Comparison of ENCODE assay signal across 2 cellular contexts in the genomic region with DNA sequence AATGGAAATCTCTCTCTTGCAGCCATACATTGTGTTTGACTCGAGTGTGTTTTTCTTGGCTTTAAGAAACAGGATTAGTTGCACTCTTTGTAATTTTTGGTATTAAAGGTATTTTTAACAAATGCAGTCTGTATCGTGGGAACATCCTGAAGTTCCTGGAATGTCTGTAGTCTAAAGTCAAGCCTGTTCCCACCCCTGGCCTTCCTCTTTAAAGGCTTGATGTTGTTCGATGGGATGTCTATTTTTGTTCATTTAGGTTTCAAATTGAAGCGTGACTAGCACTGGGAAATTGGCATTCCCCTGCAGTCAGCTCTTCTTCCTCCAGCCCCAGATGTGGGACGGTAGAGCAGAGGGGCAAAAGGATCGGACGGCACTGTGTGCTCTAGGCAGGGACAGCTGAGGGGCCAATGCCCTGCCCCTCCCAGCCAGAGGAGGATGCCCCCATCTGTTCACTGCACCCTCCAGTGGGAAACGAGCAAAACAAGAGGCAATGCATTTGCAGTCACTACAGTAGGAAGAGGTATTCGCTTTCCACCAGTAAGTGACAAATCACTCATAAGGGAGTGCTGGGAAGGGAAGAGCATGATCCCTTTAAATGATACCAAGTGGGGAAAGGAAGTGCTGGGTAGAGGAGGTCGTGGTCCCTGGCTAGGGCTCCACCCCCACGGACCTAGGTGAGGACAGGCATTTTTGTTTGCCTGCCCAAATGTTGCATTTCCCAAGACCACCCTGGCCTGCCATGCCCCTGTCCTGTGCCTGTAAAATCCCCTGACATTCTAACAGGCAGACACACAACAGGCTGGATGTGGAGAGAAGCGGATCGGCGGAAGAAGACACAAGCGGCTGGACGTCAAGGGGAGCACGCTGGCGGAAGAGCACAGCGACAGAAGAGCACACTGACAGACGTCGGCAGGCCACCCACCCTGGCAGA.
TF ChIP-seq lines count a peak whose summit lies in the region.

No MANE protein-coding gene starts in this region.

TF ChIP-seq in SK-N-SH treated with all-trans-retinoic acid at 6 μM for 48 hours, 23 proteins besides CTCF, POLR2A, EP300 and RAD21:
- TF ChIP-seq SNAI2 (CRISPR knock-in tag; IDR thresholded peaks at IDR 0.05) (no peak), ESRRG (CRISPR knock-in tag; IDR thresholded peaks at IDR 0.05) (no peak), ARNTL (CRISPR knock-in tag; IDR thresholded peaks at IDR 0.05; ENCODE audit: borderline replicate concordance, low read depth) (no peak), ISL1 (CRISPR knock-in tag; IDR thresholded peaks at IDR 0.05) (no peak), RARB (CRISPR knock-in tag; IDR thresholded peaks at IDR 0.05) (no peak), ZNF565 (CRISPR knock-in tag; conservative IDR thresholded peaks at IDR 0.05; ENCODE audit: low read depth) (no peak), PPARA (CRISPR knock-in tag; IDR thresholded peaks at IDR 0.05; ENCODE audit: borderline replicate concordance) (no peak), BACH2 (CRISPR knock-in tag; IDR thresholded peaks at IDR 0.05; ENCODE audit: borderline replicate concordance) (no peak), ZC3H10 (CRISPR knock-in tag; IDR thresholded peaks at IDR 0.05) (no peak), CSDC2 (CRISPR knock-in tag; IDR thresholded peaks at IDR 0.05) (no peak), TCF4 (CRISPR knock-in tag; IDR thresholded peaks at IDR 0.05; ENCODE audit: borderline replicate concordance) (no peak), ZFP30 (CRISPR knock-in tag; IDR thresholded peaks at IDR 0.05) (no peak), TOX (CRISPR knock-in tag; IDR thresholded peaks at IDR 0.05; ENCODE audit: borderline replicate concordance) (no peak), OSR1 (CRISPR knock-in tag; IDR thresholded peaks at IDR 0.05) (no peak), ZNF70 (CRISPR knock-in tag; IDR thresholded peaks at IDR 0.05) (no peak)
- TF ChIP-seq, protein P1, sequence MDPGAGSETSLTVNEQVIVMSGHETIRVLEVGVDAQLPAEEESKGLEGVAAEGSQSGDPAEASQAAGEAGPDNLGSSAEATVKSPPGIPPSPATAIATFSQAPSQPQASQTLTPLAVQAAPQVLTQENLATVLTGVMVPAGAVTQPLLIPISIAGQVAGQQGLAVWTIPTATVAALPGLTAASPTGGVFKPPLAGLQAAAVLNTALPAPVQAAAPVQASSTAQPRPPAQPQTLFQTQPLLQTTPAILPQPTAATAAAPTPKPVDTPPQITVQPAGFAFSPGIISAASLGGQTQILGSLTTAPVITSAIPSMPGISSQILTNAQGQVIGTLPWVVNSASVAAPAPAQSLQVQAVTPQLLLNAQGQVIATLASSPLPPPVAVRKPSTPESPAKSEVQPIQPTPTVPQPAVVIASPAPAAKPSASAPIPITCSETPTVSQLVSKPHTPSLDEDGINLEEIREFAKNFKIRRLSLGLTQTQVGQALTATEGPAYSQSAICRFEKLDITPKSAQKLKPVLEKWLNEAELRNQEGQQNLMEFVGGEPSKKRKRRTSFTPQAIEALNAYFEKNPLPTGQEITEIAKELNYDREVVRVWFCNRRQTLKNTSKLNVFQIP (CRISPR knock-in tag; IDR thresholded peaks at IDR 0.05; ENCODE audit: borderline replicate concordance, low read depth), result no peak
- TF ChIP-seq, protein P2, sequence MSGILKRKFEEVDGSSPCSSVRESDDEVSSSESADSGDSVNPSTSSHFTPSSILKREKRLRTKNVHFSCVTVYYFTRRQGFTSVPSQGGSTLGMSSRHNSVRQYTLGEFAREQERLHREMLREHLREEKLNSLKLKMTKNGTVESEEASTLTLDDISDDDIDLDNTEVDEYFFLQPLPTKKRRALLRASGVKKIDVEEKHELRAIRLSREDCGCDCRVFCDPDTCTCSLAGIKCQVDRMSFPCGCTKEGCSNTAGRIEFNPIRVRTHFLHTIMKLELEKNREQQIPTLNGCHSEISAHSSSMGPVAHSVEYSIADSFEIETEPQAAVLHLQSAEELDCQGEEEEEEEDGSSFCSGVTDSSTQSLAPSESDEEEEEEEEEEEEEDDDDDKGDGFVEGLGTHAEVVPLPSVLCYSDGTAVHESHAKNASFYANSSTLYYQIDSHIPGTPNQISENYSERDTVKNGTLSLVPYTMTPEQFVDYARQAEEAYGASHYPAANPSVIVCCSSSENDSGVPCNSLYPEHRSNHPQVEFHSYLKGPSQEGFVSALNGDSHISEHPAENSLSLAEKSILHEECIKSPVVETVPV (CRISPR knock-in tag; IDR thresholded peaks at IDR 0.05), result no peak
- TF ChIP-seq, protein P3, sequence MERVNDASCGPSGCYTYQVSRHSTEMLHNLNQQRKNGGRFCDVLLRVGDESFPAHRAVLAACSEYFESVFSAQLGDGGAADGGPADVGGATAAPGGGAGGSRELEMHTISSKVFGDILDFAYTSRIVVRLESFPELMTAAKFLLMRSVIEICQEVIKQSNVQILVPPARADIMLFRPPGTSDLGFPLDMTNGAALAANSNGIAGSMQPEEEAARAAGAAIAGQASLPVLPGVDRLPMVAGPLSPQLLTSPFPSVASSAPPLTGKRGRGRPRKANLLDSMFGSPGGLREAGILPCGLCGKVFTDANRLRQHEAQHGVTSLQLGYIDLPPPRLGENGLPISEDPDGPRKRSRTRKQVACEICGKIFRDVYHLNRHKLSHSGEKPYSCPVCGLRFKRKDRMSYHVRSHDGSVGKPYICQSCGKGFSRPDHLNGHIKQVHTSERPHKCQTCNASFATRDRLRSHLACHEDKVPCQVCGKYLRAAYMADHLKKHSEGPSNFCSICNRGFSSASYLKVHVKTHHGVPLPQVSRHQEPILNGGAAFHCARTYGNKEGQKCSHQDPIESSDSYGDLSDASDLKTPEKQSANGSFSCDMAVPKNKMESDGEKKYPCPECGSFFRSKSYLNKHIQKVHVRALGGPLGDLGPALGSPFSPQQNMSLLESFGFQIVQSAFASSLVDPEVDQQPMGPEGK (CRISPR knock-in tag; IDR thresholded peaks at IDR 0.05; ENCODE audit: borderline replicate concordance), result no peak
- TF ChIP-seq, protein P4, sequence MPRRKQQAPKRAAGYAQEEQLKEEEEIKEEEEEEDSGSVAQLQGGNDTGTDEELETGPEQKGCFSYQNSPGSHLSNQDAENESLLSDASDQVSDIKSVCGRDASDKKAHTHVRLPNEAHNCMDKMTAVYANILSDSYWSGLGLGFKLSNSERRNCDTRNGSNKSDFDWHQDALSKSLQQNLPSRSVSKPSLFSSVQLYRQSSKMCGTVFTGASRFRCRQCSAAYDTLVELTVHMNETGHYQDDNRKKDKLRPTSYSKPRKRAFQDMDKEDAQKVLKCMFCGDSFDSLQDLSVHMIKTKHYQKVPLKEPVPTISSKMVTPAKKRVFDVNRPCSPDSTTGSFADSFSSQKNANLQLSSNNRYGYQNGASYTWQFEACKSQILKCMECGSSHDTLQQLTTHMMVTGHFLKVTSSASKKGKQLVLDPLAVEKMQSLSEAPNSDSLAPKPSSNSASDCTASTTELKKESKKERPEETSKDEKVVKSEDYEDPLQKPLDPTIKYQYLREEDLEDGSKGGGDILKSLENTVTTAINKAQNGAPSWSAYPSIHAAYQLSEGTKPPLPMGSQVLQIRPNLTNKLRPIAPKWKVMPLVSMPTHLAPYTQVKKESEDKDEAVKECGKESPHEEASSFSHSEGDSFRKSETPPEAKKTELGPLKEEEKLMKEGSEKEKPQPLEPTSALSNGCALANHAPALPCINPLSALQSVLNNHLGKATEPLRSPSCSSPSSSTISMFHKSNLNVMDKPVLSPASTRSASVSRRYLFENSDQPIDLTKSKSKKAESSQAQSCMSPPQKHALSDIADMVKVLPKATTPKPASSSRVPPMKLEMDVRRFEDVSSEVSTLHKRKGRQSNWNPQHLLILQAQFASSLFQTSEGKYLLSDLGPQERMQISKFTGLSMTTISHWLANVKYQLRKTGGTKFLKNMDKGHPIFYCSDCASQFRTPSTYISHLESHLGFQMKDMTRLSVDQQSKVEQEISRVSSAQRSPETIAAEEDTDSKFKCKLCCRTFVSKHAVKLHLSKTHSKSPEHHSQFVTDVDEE (CRISPR knock-in tag; IDR thresholded peaks at IDR 0.05), result no peak

TF ChIP-seq in H1, 55 proteins besides CTCF, POLR2A, EP300 and RAD21:
- TF ChIP-seq JUND (IDR thresholded peaks at IDR 0.05; ENCODE audit: low read length) (no peak), BCL11A (IDR thresholded peaks at IDR 0.05; ENCODE audit: low read depth in 2 of 2, low read length in 2 of 2) (no peak), POLR2AphosphoS5 (IDR thresholded peaks at IDR 0.05; ENCODE audit: low read depth, low read length) (no peak), ASH2L (IDR thresholded peaks at IDR 0.05; ENCODE audit: low read length) (no peak), EGR1 (IDR thresholded peaks at IDR 0.05; ENCODE audit: borderline replicate concordance, low read depth, low read length) (no peak), SUZ12 (IDR thresholded peaks at IDR 0.05; ENCODE audit: low read length) (no peak), BACH1 (IDR thresholded peaks at IDR 0.05; ENCODE audit: low read length) (no peak), RNF2 (IDR thresholded peaks at IDR 0.05; ENCODE audit: borderline replicate concordance, low read depth, low read length, missing control alignments, poor library complexity, severe bottlenecking) (no peak), KDM1A (IDR thresholded peaks at IDR 0.05; ENCODE audit: borderline replicate concordance, low read length) (no peak), CBX8 (IDR thresholded peaks at IDR 0.05; ENCODE audit: borderline replicate concordance, low read depth, low read length) (no peak), CTBP2 (IDR thresholded peaks at IDR 0.05; ENCODE audit: borderline replicate concordance, insufficient read depth, insufficient read length, low read length) (no peak), SAP30 (IDR thresholded peaks at IDR 0.05; ENCODE audit: insufficient read depth, insufficient replicate concordance, low read length) (no peak), TAF1 (IDR thresholded peaks at IDR 0.05; ENCODE audit: low read depth, low read length) (no peak), SIRT6 (IDR thresholded peaks at IDR 0.05; ENCODE audit: low read length) (no peak), FOSL1 (IDR thresholded peaks at IDR 0.05; ENCODE audit: insufficient read depth, low read depth, low read length) (no peak), RFX5 (IDR thresholded peaks at IDR 0.05; ENCODE audit: borderline replicate concordance, low read depth, low read length) (no peak)
- TF ChIP-seq, protein P5, sequence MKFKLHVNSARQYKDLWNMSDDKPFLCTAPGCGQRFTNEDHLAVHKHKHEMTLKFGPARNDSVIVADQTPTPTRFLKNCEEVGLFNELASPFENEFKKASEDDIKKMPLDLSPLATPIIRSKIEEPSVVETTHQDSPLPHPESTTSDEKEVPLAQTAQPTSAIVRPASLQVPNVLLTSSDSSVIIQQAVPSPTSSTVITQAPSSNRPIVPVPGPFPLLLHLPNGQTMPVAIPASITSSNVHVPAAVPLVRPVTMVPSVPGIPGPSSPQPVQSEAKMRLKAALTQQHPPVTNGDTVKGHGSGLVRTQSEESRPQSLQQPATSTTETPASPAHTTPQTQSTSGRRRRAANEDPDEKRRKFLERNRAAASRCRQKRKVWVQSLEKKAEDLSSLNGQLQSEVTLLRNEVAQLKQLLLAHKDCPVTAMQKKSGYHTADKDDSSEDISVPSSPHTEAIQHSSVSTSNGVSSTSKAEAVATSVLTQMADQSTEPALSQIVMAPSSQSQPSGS (IDR thresholded peaks at IDR 0.05; ENCODE audit: low read length), result no peak
